Comparison of ENCODE assay signal across 8 cellular contexts in genomic region chrX:70030242-70030823, GRCh38. TPM values are rescaled to one million over a fixed set of nuclear protein-coding genes. Genes with fewer than 3 reads are reported as not detected.
DNase-seq lines count a peak whose midpoint lies in the region; ATAC-seq and TF ChIP-seq lines count a peak whose summit lies in the region.

No MANE protein-coding gene starts in this region.

- no peak overlapping the region for H3K27ac ChIP-seq in adrenal gland
- H3K27ac ChIP-seq in right cardiac atrium (ENCODE audit: low read length): no peak overlapping the region

- DNase-seq in Caki2 (ENCODE audit: low read depth) (peak; percentile 22), HPDE6-E6E7 (ENCODE audit: extremely low spot score) (peak; percentile 32), OCI-M2 (lab: John Stamatoyannopoulos, UW; ENCODE audit: unreplicated experiment) (peak; percentile 19), adrenal gland (peak; percentile 32 to 65 (median 40)), right cardiac atrium (peak in 1 of 3 donors; percentile 55)
- DNase-seq in stimulated activated CD4-positive, alpha-beta T cell treated with anti-CD3 and anti-CD28 coated beads, Interleukin-12 subunit alpha, Interleukin-12 subunit beta, amount 100 ng/mL, for 4 hours: peak; percentile 3

- H3K27me3 ChIP-seq in adrenal gland (peaks cover 10% of the 10 kb centered on the region), right cardiac atrium (ENCODE audit: control insufficient read depth, insufficient read depth) (no peaks in the 10 kb centered on the region)

- H3K4me3 ChIP-seq in adrenal gland (no peak overlapping the region), right cardiac atrium (ENCODE audit: low read length) (no peak overlapping the region)

- peak; percentile 62 for ATAC-seq in GM19328 (IDR thresholded peaks at IDR 0.05; ENCODE audit: unreplicated experiment)
- ATAC-seq in right cardiac atrium: peak; percentile 55 to 65
- no peak for ATAC-seq in GM21737 (IDR thresholded peaks at IDR 0.05; ENCODE audit: unreplicated experiment)

- H3K9me3 ChIP-seq in adrenal gland (replicated peaks in 1 of 3): no peaks in the 10 kb centered on the region
- H3K9me3 ChIP-seq in right cardiac atrium (ENCODE audit: control insufficient read depth, low read length): no peaks in the 10 kb centered on the region

- TF ChIP-seq POLR2A in adrenal gland (IDR thresholded peaks at IDR 0.05): no peak

- in situ Hi-C loops in Caki2 (cut with HindIII; ENCODE audit: low pct_unique_long_range_greater_than_20kb, low sequenced_read_pairs): no loop called here

- intact Hi-C loops in adrenal gland (cut with DNase I) (loop anchor here in 1 of 2 donors (5.0 to 10.0 kb wide), 2 partner anchors 64 to 493 kb away; no protein-coding TSS in a partner anchor), right cardiac atrium (cut with DNase I) (loop anchor here (2.0 to 10.0 kb wide), 4 partner anchors 67 to 496 kb away; no protein-coding TSS in a partner anchor)

- H3K4me1 ChIP-seq in adrenal gland (replicated peaks in 1 of 2): no peaks in the 10 kb centered on the region
- peaks cover 3% of the 10 kb centered on the region for H3K4me1 ChIP-seq in right cardiac atrium (ENCODE audit: control insufficient read depth, insufficient read depth, low read length)

- peak; percentile 57 to 84 (median 70) for TF ChIP-seq CTCF in adrenal gland (IDR thresholded peaks at IDR 0.05)

- H3K36me3 ChIP-seq in adrenal gland (replicated peaks in 1 of 2): no peaks in the 10 kb centered on the region

- 19 to 100% (median 28%) methylated on average over 1 to 5 of the region's 5 CpGs for WGBS in adrenal gland, 4 donors
- WGBS in right cardiac atrium: 21% methylated on average over 5 of the region's 5 CpGs

RNA-seq across cellular contexts. Expression of gene AWAT2, which starts 19.4 kb away (rescaled TPM):
- not detected in 2 replicates for total RNA-seq in Caki2 (2014; rRNA removed; shearing (Covaris generic); ENCODE audit: low replicate concordance)
- not detected for total RNA-seq in adrenal gland
- polyA plus RNA-seq in adrenal gland: not detected
- total RNA-seq in right cardiac atrium: not detected
- not detected for polyA plus RNA-seq in right cardiac atrium

RNA-seq across cellular contexts. Expression of gene OTUD6A, which starts 31.9 kb away (rescaled TPM):
- total RNA-seq in Caki2 (2014; rRNA removed; shearing (Covaris generic); ENCODE audit: low replicate concordance): not detected in 2 replicates
- total RNA-seq in adrenal gland (not detected), right cardiac atrium (not detected)
- polyA plus RNA-seq in adrenal gland (not detected), right cardiac atrium (not detected)
